Comparison of ENCODE assay signal across 21 cellular contexts in the genomic region with DNA sequence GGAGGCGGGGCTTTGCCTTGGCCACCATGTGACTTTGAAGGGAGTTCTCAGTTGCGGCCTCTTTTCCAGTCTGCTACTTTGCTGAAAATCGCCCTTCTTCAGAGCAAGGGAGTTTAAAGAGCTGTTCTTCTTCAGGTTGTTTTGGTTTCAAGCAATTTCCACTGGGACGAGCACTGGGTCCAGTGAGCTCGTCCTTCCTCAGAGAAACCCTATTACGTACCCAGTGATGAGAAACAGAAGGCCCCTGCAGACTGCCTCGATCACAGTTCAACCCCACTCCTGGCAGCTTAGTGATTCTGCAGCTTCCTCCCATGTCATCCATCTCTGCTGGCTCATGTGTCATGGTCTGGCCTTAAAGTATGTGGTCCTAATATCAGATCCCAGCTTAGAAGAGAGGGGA. TPM values are rescaled to one million over a fixed set of nuclear protein-coding genes. Genes with fewer than 3 reads are reported as not detected.
DNase-seq lines count a peak whose midpoint lies in the region; ATAC-seq and TF ChIP-seq lines count a peak whose summit lies in the region.
"Had no signal": no experiment of that assay in that cellular context is flagged by ENCODE, and none has a peak within 500 bp of the region (broad histone marks: within the 10 kb centered on the region; RNA-seq: fewer than 3 reads in every experiment).

No MANE protein-coding gene starts in this region.

- POLR2A ChIA-PET in HCT116 (lab: Charles Lee), result no interaction called here

- no TSS peak for BruUV-seq in HCT116 (replicated peaks; lab: Mats Ljungman, UMichigan)

- H3K4me3 ChIP-seq in HCT116 (replicated peaks in 1 of 2; ENCODE audit: low read depth in 1 of 2, low read length in 2 of 2), result no peak overlapping the region
- no peak overlapping the region for H3K4me3 ChIP-seq in rectal smooth muscle tissue (ENCODE audit: low read length)
- H3K4me3 ChIP-seq: MG63, SJSA1 had no signal

- H4K20me1 ChIP-seq in HCT116 (ENCODE audit: insufficient read depth), result no peaks in the 10 kb centered on the region

- intact Hi-C loops in HCT116 (cut with micrococcal nuclease), result no loop called here

- no peak overlapping the region for H3K4me2 ChIP-seq in HCT116 (ENCODE audit: low read length)

- no peaks in the 10 kb centered on the region for H3K79me2 ChIP-seq in HCT116 (ENCODE audit: insufficient read depth, low read length)

- TF ChIP-seq RAD21 in HCT116 (IDR thresholded peaks at IDR 0.05; ENCODE audit: low read depth), result no peak

- H2AFZ ChIP-seq in HCT116 (ENCODE audit: low read depth, low read length, poor library complexity, severe bottlenecking), result no peak overlapping the region

- ATAC-seq in HCT116 (0 out of 2 replicates have a peak, but pooled peaks have one; percentile 11), left lobe of liver (peak; percentile 31), GM18909 (IDR thresholded peaks at IDR 0.05; ENCODE audit: poor library complexity, unreplicated experiment) (no peak)
- ATAC-seq: PC-3 had no signal

- TF ChIP-seq POLR2A in HCT116 (IDR thresholded peaks at IDR 0.05; ENCODE audit: borderline replicate concordance, extremely low read depth, insufficient read depth, insufficient read length), result no peak

- H3K9me3 ChIP-seq in HCT116 (ENCODE audit: control insufficient read depth in 1 of 2, insufficient read depth in 1 of 2, low read depth in 1 of 2, low read length in 2 of 2), result no peaks in the 10 kb centered on the region
- H3K9me3 ChIP-seq: MG63, SJSA1 had no signal

- H3K4me1 ChIP-seq in HCT116 (ENCODE audit: control insufficient read depth in 1 of 2, insufficient read depth in 2 of 2, low read length in 2 of 2), result no peaks in the 10 kb centered on the region
- H3K4me1 ChIP-seq in rectal smooth muscle tissue (ENCODE audit: control insufficient read depth, insufficient read depth, low read length), result peaks cover 2% of the 10 kb centered on the region
- H3K4me1 ChIP-seq: SJSA1 had no signal

- RAD21 ChIA-PET in HCT116 (lab: Charles Lee; ENCODE audit: low non-redundant PET in 1 of 2, low total read pairs in 2 of 2, uncharacterized antibody in 2 of 2, unreplicated experiment in 2 of 2), result no interaction called here

- CTCF ChIA-PET in HCT116 (lab: Charles Lee), result no interaction called here

- no peak for TF ChIP-seq CTCF in HCT116 (IDR thresholded peaks at IDR 0.05 in 2 of 3, conservative IDR thresholded peaks at IDR 0.05 in 1 of 3; ENCODE audit: borderline replicate concordance in 1 of 3, insufficient read depth in 1 of 3, low read depth in 2 of 3, low read length in 2 of 3)

- DNase-seq in HCT116 (ENCODE audit: low read depth, low spot score) (no peak), amniotic epithelial cell (ENCODE audit: low read depth) (peak; percentile 8), left lobe of liver (ENCODE audit: low spot score) (no peak), NCI-H1694 (lab: John Stamatoyannopoulos, UW) (no peak)
- DNase-seq in stimulated activated naive CD4-positive, alpha-beta T cell (lab: John Stamatoyannopoulos, UW), result no peak
- DNase-seq: Calu3; DMS79 treated with DMSO at 0.1 percent for 48 hours; GF-D8; KBM-7; MG63; NCI-H1105 treated with DMSO at 0.1 percent for 48 hours; NCI-H146; NCI-H2029; NCI-H446; NCI-H524 treated with DMSO at 0.1 percent for 48 hours; NCI-H82; NK-92 treated with Interleukin-12 subunit alpha and Interleukin-12 subunit beta, amount 100 ng/mL, for 24 hours; PC-3 had no signal

- H3K27me3 ChIP-seq in HCT116 (ENCODE audit: insufficient read depth, low read length) (no peaks in the 10 kb centered on the region), rectal smooth muscle tissue (ENCODE audit: control insufficient read depth, insufficient read depth, low read length) (no peaks in the 10 kb centered on the region)
- H3K27me3 ChIP-seq: MG63 had no signal

- H3K9ac ChIP-seq in HCT116 (ENCODE audit: low read length), result no peak overlapping the region
- no peak overlapping the region for H3K9ac ChIP-seq in rectal smooth muscle tissue (ENCODE audit: low read length)

- no peaks in the 10 kb centered on the region for H3K36me3 ChIP-seq in HCT116 (ENCODE audit: control insufficient read depth in 1 of 2, insufficient read depth in 2 of 2, low read length in 2 of 2)
- H3K36me3 ChIP-seq in rectal smooth muscle tissue (ENCODE audit: control insufficient read depth, insufficient read depth, low read length), result no peaks in the 10 kb centered on the region
- H3K36me3 ChIP-seq: MG63, SJSA1 had no signal

- H3K27ac ChIP-seq in HCT116 (ENCODE audit: low read depth, low read length) (no peak overlapping the region), rectal smooth muscle tissue (ENCODE audit: low read depth, low read length) (peak overlapping the region; percentile 21)
- H3K27ac ChIP-seq: SJSA1 had no signal

- no peaks in the 10 kb centered on the region for H3K9me2 ChIP-seq in HCT116 (ENCODE audit: insufficient read depth)

TF ChIP-seq in HCT116, 20 proteins besides CTCF, POLR2A, EP300 and RAD21:
- TF ChIP-seq ZBTB33 (IDR thresholded peaks at IDR 0.05; ENCODE audit: extremely low read depth, insufficient replicate concordance, low read length) (no peak), CEBPB (IDR thresholded peaks at IDR 0.05; ENCODE audit: low read depth) (no peak), EGR1 (IDR thresholded peaks at IDR 0.05; ENCODE audit: low read depth) (no peak), POLR2AphosphoS5 (IDR thresholded peaks at IDR 0.05; ENCODE audit: low read depth, low read length) (no peak), ZNF274 (IDR thresholded peaks at IDR 0.05; ENCODE audit: low read depth, low read length) (no peak), TCF7L2 (IDR thresholded peaks at IDR 0.05; ENCODE audit: borderline replicate concordance, extremely low read depth, insufficient read depth, insufficient read length) (no peak), ELF1 (IDR thresholded peaks at IDR 0.05; ENCODE audit: borderline replicate concordance, low read depth) (no peak), YY1 (IDR thresholded peaks at IDR 0.05; ENCODE audit: extremely low read depth, insufficient replicate concordance, low read depth, low read length) (no peak), ZFX (IDR thresholded peaks at IDR 0.05) (no peak), EZH2phosphoT487 (IDR thresholded peaks at IDR 0.05; ENCODE audit: borderline replicate concordance) (no peak)
TF ChIP-seq in HCT116: peak in this region for 0.

RNA-seq across cellular contexts. Expression of gene FAM149A, which starts 7.8 kb away (rescaled TPM):
- total RNA-seq in HCT116 (2021; ENCODE audit: unreplicated experiment) (8.9 TPM), left lobe of liver (33.4 TPM)
- 6.6 and 9.3 TPM in 2 replicates for polyA plus RNA-seq in HCT116 (2012)

RNA-seq across cellular contexts. Expression of gene TLR3, which starts 27.7 kb away (rescaled TPM):
- total RNA-seq in HCT116 (2021; ENCODE audit: unreplicated experiment), result 1.3 TPM
- 0.25 and 0.57 TPM in 2 replicates for polyA plus RNA-seq in HCT116 (2012)
- 7.7 TPM for total RNA-seq in left lobe of liver
